8 cellular contexts compared by ENCODE assay signal in the genomic region with DNA sequence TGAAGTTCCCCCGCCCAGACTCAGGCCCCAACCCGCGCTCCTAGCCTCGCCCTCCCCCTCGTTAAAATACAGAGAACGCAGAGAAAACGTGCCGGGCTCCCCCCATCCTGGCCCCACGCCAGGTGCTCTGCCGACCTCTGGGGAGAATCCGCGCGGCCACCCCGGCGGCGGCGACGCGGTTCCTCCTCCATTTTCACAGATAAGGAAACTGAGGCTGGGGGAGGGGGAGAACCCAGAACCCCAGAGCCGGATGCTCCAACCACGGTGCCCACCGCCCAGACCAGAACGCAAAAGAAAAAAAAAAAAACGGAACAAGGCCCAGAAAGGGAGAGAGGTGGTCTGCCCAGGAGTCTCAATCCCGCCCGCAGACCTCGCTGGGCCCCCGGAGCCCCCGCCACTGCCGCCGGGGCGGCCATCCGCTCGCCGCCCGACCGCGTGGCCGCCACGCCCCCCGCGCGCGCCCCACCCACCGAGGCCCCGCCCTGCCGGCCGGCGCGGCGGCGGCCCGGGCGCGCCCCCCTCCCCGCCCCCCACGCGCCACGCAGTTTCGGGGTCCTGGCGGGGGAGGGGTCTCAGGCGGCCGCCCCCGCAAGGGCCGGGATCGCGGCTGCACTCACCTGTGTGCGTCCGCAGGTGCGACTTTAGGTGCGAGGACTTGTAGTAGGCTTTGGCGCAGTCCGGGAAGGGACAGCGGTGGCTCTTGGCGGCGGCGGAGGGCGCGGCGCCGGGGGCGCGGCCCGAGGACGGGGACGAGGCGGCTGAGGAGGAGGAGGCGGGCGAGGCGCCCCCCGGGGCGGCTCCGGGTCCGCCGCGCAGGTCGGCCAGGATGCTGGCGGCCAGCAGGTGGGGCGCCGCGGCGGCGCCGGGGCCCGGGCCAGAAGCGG. TPM values are rescaled to one million over a fixed set of nuclear protein-coding genes. Genes with fewer than 3 reads are reported as not detected.
DNase-seq lines count a peak whose midpoint lies in the region; ATAC-seq, FAIRE-seq and TF ChIP-seq lines count a peak whose summit lies in the region.

No MANE protein-coding gene starts in this region.

- TF ChIP-seq CTCF in AG09309 (IDR thresholded peaks at IDR 0.05; ENCODE audit: control insufficient read depth, insufficient read depth, low read depth, low read length, missing control alignments) (no peak), LNCaP clone FGC (IDR thresholded peaks at IDR 0.05; ENCODE audit: control insufficient read depth, extremely low read depth, insufficient read depth) (no peak), esophagus muscularis mucosa (IDR thresholded peaks at IDR 0.05) (no peak)

- H3K27me3 ChIP-seq in esophagus muscularis mucosa (peaks cover 0 to 46% (median 5%) of the 10 kb centered on the region in 4 donors), trophoblast cell (ENCODE audit: insufficient read depth, low read length) (peaks cover 10% of the 10 kb centered on the region)

- no peaks in the 10 kb centered on the region for H3K36me3 Mint-ChIP-seq in activated CD8-positive, alpha-beta memory T cell treated with anti-CD3 and anti-CD28 coated beads, Interleukin-2, amount 10 ng/mL, durations not matched to agents 7 days and 5 days

- H2AFZ ChIP-seq in trophoblast cell (ENCODE audit: insufficient read depth, low read length, poor library complexity): no peak overlapping the region

- peak overlapping the region; percentile 82 for H4K91ac ChIP-seq in trophoblast cell (ENCODE audit: low read depth, low read length)

- ATAC-seq in GM19023 (IDR thresholded peaks at IDR 0.05; ENCODE audit: unreplicated experiment): peak; percentile 8
- peak; percentile 3 for ATAC-seq in activated CD8-positive, alpha-beta memory T cell treated with anti-CD3 and anti-CD28 coated beads, Interleukin-2, amount 10 ng/mL, durations not matched to agents 7 days and 5 days

- no peak overlapping the region for H2BK12ac ChIP-seq in trophoblast cell (ENCODE audit: low read length)

- H3K9me3 ChIP-seq in esophagus muscularis mucosa (no peaks in the 10 kb centered on the region), trophoblast cell (ENCODE audit: insufficient read depth, low read depth, low read length) (no peaks in the 10 kb centered on the region)

- H3K14ac ChIP-seq in trophoblast cell (ENCODE audit: low read length): peak overlapping the region; percentile 61

- H3K18ac ChIP-seq in trophoblast cell (ENCODE audit: low read length): peak overlapping the region; percentile 63

- peak overlapping the region; percentile 59 for H3K4ac ChIP-seq in trophoblast cell (ENCODE audit: low read depth, low read length)

- peaks cover 9% of the 10 kb centered on the region for H3K79me2 ChIP-seq in trophoblast cell (ENCODE audit: control insufficient read depth, insufficient read depth, low read length, poor library complexity)

- no peak overlapping the region for H2BK120ac ChIP-seq in trophoblast cell (ENCODE audit: insufficient read depth, low read length, poor library complexity)

- no peak for TF ChIP-seq EP300 in esophagus muscularis mucosa (IDR thresholded peaks at IDR 0.05)

- H3K4me1 ChIP-seq in esophagus muscularis mucosa (peaks cover 41 to 68% (median 61%) of the 10 kb centered on the region in 4 donors), trophoblast cell (ENCODE audit: control insufficient read depth in 1 of 2, insufficient read depth in 2 of 2, low read length in 2 of 2) (peaks cover 18 to 24% of the 10 kb centered on the region in 2 experiments)

- no peak overlapping the region for H3K23ac ChIP-seq in trophoblast cell (ENCODE audit: low read length)

- no peak overlapping the region for H2AK5ac ChIP-seq in trophoblast cell (ENCODE audit: low read length)

- no peaks in the 10 kb centered on the region for H3K27me3 Mint-ChIP-seq in activated CD8-positive, alpha-beta memory T cell treated with anti-CD3 and anti-CD28 coated beads, Interleukin-2, amount 10 ng/mL, durations not matched to agents 7 days and 5 days

- FAIRE-seq in HTR-8/SVneo (lab: Jason Lieb, UNC): no peak

- 0% methylated on average over 27 of the region's 106 CpGs for WGBS in esophagus muscularis mucosa
- WGBS in trophoblast cell (ENCODE audit: extremely low coverage, insufficient coverage, insufficient read length): no CpG with 5 or more reads among the region's 106 CpGs

- H3K4me3 ChIP-seq in AG09309 (ENCODE audit: control insufficient read depth, low read depth, low read length) (peak overlapping the region; percentile 96), LNCaP clone FGC (ENCODE audit: low read depth, low read length) (peak overlapping the region; percentile 84), esophagus muscularis mucosa (peak overlapping the region; percentile 72 to 94 (median 80)), trophoblast cell (ENCODE audit: low read depth, low read length) (peak overlapping the region; percentile 84)

- no peak overlapping the region for H2BK5ac ChIP-seq in trophoblast cell (ENCODE audit: low read depth, low read length, poor library complexity)

- peak overlapping the region; percentile 90 for H3K27ac Mint-ChIP-seq in activated CD8-positive, alpha-beta memory T cell treated with anti-CD3 and anti-CD28 coated beads, Interleukin-2, amount 10 ng/mL, durations not matched to agents 7 days and 5 days

- H3K4me3 Mint-ChIP-seq in activated CD8-positive, alpha-beta memory T cell treated with anti-CD3 and anti-CD28 coated beads, Interleukin-2, amount 10 ng/mL, durations not matched to agents 7 days and 5 days: peak overlapping the region; percentile 85

- no peak for DNase-seq in AG09309 (ENCODE audit: low read depth)
- DNase-seq in LNCaP clone FGC (ENCODE audit: low read depth): no peak
- DNase-seq in activated CD8-positive, alpha-beta memory T cell treated with anti-CD3 and anti-CD28 coated beads, Interleukin-2, amount 10 ng/mL, durations not matched to agents 7 days and 5 days: no peak
- no peak for DNase-seq in esophagus muscularis mucosa (ENCODE audit: extremely low spot score)
- peak in 1 of 2 donors; percentile 52 for DNase-seq in trophoblast cell
- DNase-seq in NOMO-1 (lab: John Stamatoyannopoulos, UW; ENCODE audit: unreplicated experiment in 2 of 2): no peak
- no peak for DNase-seq in HTR-8/SVneo (ENCODE audit: insufficient read length, low spot score)

- peak overlapping the region; percentile 17 for H4K8ac ChIP-seq in trophoblast cell (ENCODE audit: low read depth, low read length)

- CTCF ChIA-PET in activated CD8-positive, alpha-beta memory T cell treated with anti-CD3 and anti-CD28 coated beads, Interleukin-2, amount 10 ng/mL, durations not matched to agents 7 days and 5 days (lab: Charles Lee): no interaction called here

- no peak for TF ChIP-seq POLR2A in esophagus muscularis mucosa (IDR thresholded peaks at IDR 0.05; ENCODE audit: low read depth)

- H3K9me3 Mint-ChIP-seq in activated CD8-positive, alpha-beta memory T cell treated with anti-CD3 and anti-CD28 coated beads, Interleukin-2, amount 10 ng/mL, durations not matched to agents 7 days and 5 days (ENCODE audit: low read depth): no peaks in the 10 kb centered on the region

- no peak overlapping the region for H4K12ac ChIP-seq in trophoblast cell (ENCODE audit: low read depth, low read length)

- H3K9ac ChIP-seq in trophoblast cell (ENCODE audit: low read length): peak overlapping the region; percentile 36

- H3K4me2 ChIP-seq in trophoblast cell (ENCODE audit: low read length): peak overlapping the region; percentile 94

- H3K27ac ChIP-seq in esophagus muscularis mucosa (replicated peaks in 1 of 4) (peak overlapping the region; percentile 68 to 89 (median 76)), trophoblast cell (ENCODE audit: low read depth, low read length) (no peak overlapping the region)

- H3K36me3 ChIP-seq in esophagus muscularis mucosa (no peaks in the 10 kb centered on the region), trophoblast cell (ENCODE audit: control insufficient read depth in 1 of 2, insufficient read depth in 2 of 2, low read length in 2 of 2) (no peaks in the 10 kb centered on the region)

- H3K79me1 ChIP-seq in trophoblast cell (ENCODE audit: low read length): peaks cover 12% of the 10 kb centered on the region

- H3K4me1 Mint-ChIP-seq in activated CD8-positive, alpha-beta memory T cell treated with anti-CD3 and anti-CD28 coated beads, Interleukin-2, amount 10 ng/mL, durations not matched to agents 7 days and 5 days: peaks cover 30% of the 10 kb centered on the region

- intact Hi-C loops in esophagus muscularis mucosa (cut with DNase I): loop anchor here (1.0 kb wide), 1 partner anchor 14 kb away; a partner anchor contains a TSS

RNA-seq across cellular contexts. Expression of a gene that starts 0.7 kb away (rescaled TPM):
- total RNA-seq in activated CD8-positive, alpha-beta memory T cell treated with anti-CD3 and anti-CD28 coated beads, Interleukin-2, amount 10 ng/mL, durations not matched to agents 7 days and 5 days: 10 to 100 TPM; 22.6 to 28.1 TPM
- total RNA-seq in esophagus muscularis mucosa: 10 to 100 TPM in 1 of 4 donors, 1 to 10 TPM in 3; 2.5 to 10.8 (median 8.5) TPM
- 18.5 and 21.1 TPM in 2 replicates for polyA plus RNA-seq in trophoblast cell (2013)

RNA-seq across cellular contexts. Expression of a gene that starts 14.4 kb away (rescaled TPM):
- 10 to 100 TPM; 58.4 to 68.4 TPM for total RNA-seq in activated CD8-positive, alpha-beta memory T cell treated with anti-CD3 and anti-CD28 coated beads, Interleukin-2, amount 10 ng/mL, durations not matched to agents 7 days and 5 days
- 10 to 100 TPM; 16.2 to 36.0 (median 26.1) TPM for total RNA-seq in esophagus muscularis mucosa
- polyA plus RNA-seq in trophoblast cell (2013): 24.5 and 26.8 TPM in 2 replicates

RNA-seq across cellular contexts. Expression of a gene that starts 22.6 kb away (rescaled TPM):
- total RNA-seq in activated CD8-positive, alpha-beta memory T cell treated with anti-CD3 and anti-CD28 coated beads, Interleukin-2, amount 10 ng/mL, durations not matched to agents 7 days and 5 days: 100 to 1,000 TPM; 156 to 189 TPM
- total RNA-seq in esophagus muscularis mucosa: 100 to 1,000 TPM in 2 of 4 donors, 10 to 100 TPM in 2; 89.7 to 125 (median 102) TPM
- 55.3 and 58.0 TPM in 2 replicates for polyA plus RNA-seq in trophoblast cell (2013)

RNA-seq across cellular contexts. Expression of a gene that starts 42.5 kb away (rescaled TPM):
- 10 to 100 TPM in 1 of 2 experiments, 1 to 10 TPM in 1; 9.3 to 11.4 TPM for total RNA-seq in activated CD8-positive, alpha-beta memory T cell treated with anti-CD3 and anti-CD28 coated beads, Interleukin-2, amount 10 ng/mL, durations not matched to agents 7 days and 5 days
- total RNA-seq in esophagus muscularis mucosa: 1 to 10 TPM; 3.8 to 5.6 (median 4.4) TPM
- polyA plus RNA-seq in trophoblast cell (2013): 10.9 and 12.1 TPM in 2 replicates

RNA-seq across cellular contexts. Expression of a gene that starts 42.5 kb away (rescaled TPM):
- 10 to 100 TPM; 32.9 to 34.8 TPM for total RNA-seq in activated CD8-positive, alpha-beta memory T cell treated with anti-CD3 and anti-CD28 coated beads, Interleukin-2, amount 10 ng/mL, durations not matched to agents 7 days and 5 days
- total RNA-seq in esophagus muscularis mucosa: 10 to 100 TPM; 26.6 to 76.5 (median 59.3) TPM
- 70.2 and 70.3 TPM in 2 replicates for polyA plus RNA-seq in trophoblast cell (2013)
